ENCODE assay signal across 21 cellular contexts in the genomic region with DNA sequence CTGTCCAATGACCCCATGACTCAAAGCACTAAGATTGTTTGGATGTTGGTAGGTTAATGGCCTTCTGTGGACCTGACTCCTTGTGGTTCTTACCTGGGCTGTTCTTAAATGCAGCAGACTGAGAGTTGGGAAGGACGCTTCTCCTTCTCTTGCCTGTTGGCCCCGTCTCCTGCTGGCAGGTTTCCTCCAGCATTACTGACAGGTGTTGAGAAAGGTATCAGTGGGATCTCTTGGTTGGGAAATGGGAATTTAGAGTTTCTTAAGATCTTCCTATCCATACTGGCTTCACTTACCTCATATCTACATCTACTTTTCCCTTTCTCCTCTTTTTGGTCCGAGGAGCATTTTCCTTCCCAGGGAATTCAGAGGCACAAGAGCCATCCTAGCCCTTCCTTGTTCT. TPM values are rescaled to one million over a fixed set of nuclear protein-coding genes. Genes with fewer than 3 reads are reported as not detected.
DNase-seq lines count a peak whose midpoint lies in the region; ATAC-seq and TF ChIP-seq lines count a peak whose summit lies in the region.
"Had no signal": no experiment of that assay in that cellular context is flagged by ENCODE, and none has a peak within 500 bp of the region (broad histone marks: within the 10 kb centered on the region; RNA-seq: fewer than 3 reads in every experiment).

No MANE protein-coding gene starts in this region.

- H3K9me2 ChIP-seq in hepatocyte (replicated peaks; ENCODE audit: insufficient read depth): no peaks in the 10 kb centered on the region

- H3K79me2 ChIP-seq in trophoblast cell (ENCODE audit: control insufficient read depth, insufficient read depth, low read length, poor library complexity) (peaks cover 3% of the 10 kb centered on the region), hepatocyte (peaks cover 85% of the 10 kb centered on the region)

- H3K36me3 ChIP-seq in trophoblast cell (ENCODE audit: control insufficient read depth in 1 of 2, insufficient read depth in 2 of 2, low read length in 2 of 2) (peaks cover 9 to 16% of the 10 kb centered on the region in 2 experiments), hepatocyte (replicated peaks; ENCODE audit: insufficient read depth, low read depth) (no peaks in the 10 kb centered on the region)

- H3K9ac ChIP-seq in trophoblast cell (ENCODE audit: low read length): no peak overlapping the region

- no peak overlapping the region for H3K27ac ChIP-seq in CD4-positive, alpha-beta T cell (ENCODE audit: low read depth, low read length)
- no peak overlapping the region for H3K27ac ChIP-seq in trophoblast cell (ENCODE audit: low read depth, low read length)
- H3K27ac ChIP-seq in hepatocyte: no peak overlapping the region
- H3K27ac ChIP-seq: SJCRH30 had no signal

- no CpG with 5 or more reads among the region's 3 CpGs for WGBS in trophoblast cell (ENCODE audit: extremely low coverage, insufficient coverage, insufficient read length)
- whole genome bisulfite sequencing in hepatocyte (ENCODE audit: low lambda C conversion rate, missing lambda C conversion rate): 95% methylated on average over 3 of the region's 3 CpGs

- H3K23ac ChIP-seq in trophoblast cell (ENCODE audit: low read length): peak overlapping the region; percentile 47

- H4K20me1 ChIP-seq in hepatocyte (ENCODE audit: insufficient read depth, poor library complexity, severe bottlenecking): peaks cover 38% of the 10 kb centered on the region

- H3K79me1 ChIP-seq in trophoblast cell (ENCODE audit: low read length): no peaks in the 10 kb centered on the region

- H4K91ac ChIP-seq in trophoblast cell (ENCODE audit: low read depth, low read length): no peak overlapping the region

- CTCF ChIA-PET in CD4-positive, alpha-beta T cell (lab: Charles Lee): no interaction called here
- CTCF ChIA-PET in activated CD4-positive, alpha-beta memory T cell treated with anti-CD3 and anti-CD28 coated beads for 36 hours (lab: Charles Lee): no interaction called here

- no peak overlapping the region for H4K12ac ChIP-seq in trophoblast cell (ENCODE audit: low read depth, low read length)

- no peak for TF ChIP-seq CTCF in CD4-positive, alpha-beta T cell (IDR thresholded peaks at IDR 0.05)
- TF ChIP-seq CTCF in hepatocyte (IDR thresholded peaks at IDR 0.05; ENCODE audit: poor library complexity): no peak

- H2BK5ac ChIP-seq in trophoblast cell (ENCODE audit: low read depth, low read length, poor library complexity): no peak overlapping the region

- no peak overlapping the region for H3K18ac ChIP-seq in trophoblast cell (ENCODE audit: low read length)

- H2AFZ ChIP-seq in trophoblast cell (ENCODE audit: insufficient read depth, low read length, poor library complexity) (no peak overlapping the region), hepatocyte (no peak overlapping the region)

- H2BK12ac ChIP-seq in trophoblast cell (ENCODE audit: low read length): no peak overlapping the region

- H3K4ac ChIP-seq in trophoblast cell (ENCODE audit: low read depth, low read length): no peak overlapping the region

- no peaks in the 10 kb centered on the region for H3K9me3 Mint-ChIP-seq in activated T-cell treated with anti-CD3 and anti-CD28 coated beads, Interleukin-2, amount 50 U/mL, for 24 hours
- H3K9me3 Mint-ChIP-seq in activated T-cell treated with anti-CD3 and anti-CD28 coated beads, Interleukin-2, amount 50 U/mL, for 4 hours: no peaks in the 10 kb centered on the region
- H3K9me3 Mint-ChIP-seq in CD4-positive, alpha-beta T cell: no peaks in the 10 kb centered on the region
- H3K9me3 Mint-ChIP-seq in dendritic cell treated with granulocyte-macrophage colony-stimulating factor and Interleukin-4, amounts not matched to agents 40 ng/mL and 50 ng/mL, for 4 days: peaks cover 7% of the 10 kb centered on the region
- H3K9me3 Mint-ChIP-seq in activated CD4-positive, alpha-beta memory T cell treated with anti-CD3 and anti-CD28 coated beads for 36 hours: no peaks in the 10 kb centered on the region
- H3K9me3 Mint-ChIP-seq: CD14-positive monocyte had no signal

- H3K14ac ChIP-seq in trophoblast cell (ENCODE audit: low read length): no peak overlapping the region

- H3K4me2 ChIP-seq in trophoblast cell (ENCODE audit: low read length) (no peak overlapping the region), hepatocyte (no peak overlapping the region)

- peak overlapping the region; percentile 51 for H3K27ac Mint-ChIP-seq in activated T-cell treated with anti-CD3 and anti-CD28 coated beads, Interleukin-2, amount 50 U/mL, for 24 hours
- H3K27ac Mint-ChIP-seq in CD4-positive, alpha-beta T cell: peak overlapping the region; percentile 55
- peak overlapping the region; percentile 67 for H3K27ac Mint-ChIP-seq in dendritic cell treated with granulocyte-macrophage colony-stimulating factor and Interleukin-4, amounts not matched to agents 40 ng/mL and 50 ng/mL, for 4 days
- H3K27ac Mint-ChIP-seq in activated CD4-positive, alpha-beta memory T cell treated with anti-CD3 and anti-CD28 coated beads for 36 hours: no peak overlapping the region

- peaks cover 54% of the 10 kb centered on the region for H3K4me1 Mint-ChIP-seq in activated T-cell treated with anti-CD3 and anti-CD28 coated beads, Interleukin-2, amount 50 U/mL, for 24 hours (ENCODE audit: low read depth)
- H3K4me1 Mint-ChIP-seq in activated T-cell treated with anti-CD3 and anti-CD28 coated beads, Interleukin-2, amount 50 U/mL, for 4 hours (ENCODE audit: low read depth): peaks cover 57% of the 10 kb centered on the region
- peaks cover 75% of the 10 kb centered on the region for H3K4me1 Mint-ChIP-seq in CD4-positive, alpha-beta T cell (ENCODE audit: low read depth)
- peaks cover 70% of the 10 kb centered on the region for H3K4me1 Mint-ChIP-seq in dendritic cell treated with granulocyte-macrophage colony-stimulating factor and Interleukin-4, amounts not matched to agents 40 ng/mL and 50 ng/mL, for 4 days (ENCODE audit: low read depth)
- H3K4me1 Mint-ChIP-seq in activated CD4-positive, alpha-beta memory T cell treated with anti-CD3 and anti-CD28 coated beads for 36 hours (ENCODE audit: low read depth): peaks cover 44% of the 10 kb centered on the region

- H3K4me1 ChIP-seq in trophoblast cell (ENCODE audit: control insufficient read depth in 1 of 2, insufficient read depth in 2 of 2, low read length in 2 of 2) (peaks cover 6 to 8% of the 10 kb centered on the region in 2 experiments), hepatocyte (ENCODE audit: insufficient read depth) (peaks cover 5% of the 10 kb centered on the region)

- H3K27me3 Mint-ChIP-seq in activated T-cell treated with anti-CD3 and anti-CD28 coated beads, Interleukin-2, amount 50 U/mL, for 24 hours: no peaks in the 10 kb centered on the region
- H3K27me3 Mint-ChIP-seq in activated T-cell treated with anti-CD3 and anti-CD28 coated beads, Interleukin-2, amount 50 U/mL, for 4 hours (ENCODE audit: low read depth): no peaks in the 10 kb centered on the region
- H3K27me3 Mint-ChIP-seq in CD4-positive, alpha-beta T cell: no peaks in the 10 kb centered on the region
- H3K27me3 Mint-ChIP-seq in dendritic cell treated with granulocyte-macrophage colony-stimulating factor and Interleukin-4, amounts not matched to agents 40 ng/mL and 50 ng/mL, for 4 days: no peaks in the 10 kb centered on the region
- H3K27me3 Mint-ChIP-seq in activated CD4-positive, alpha-beta memory T cell treated with anti-CD3 and anti-CD28 coated beads for 36 hours: no peaks in the 10 kb centered on the region

- no peak overlapping the region for H2AK5ac ChIP-seq in trophoblast cell (ENCODE audit: low read length)

- no peak for DNase-seq in activated T-cell treated with anti-CD3 and anti-CD28 coated beads, Interleukin-2, amount 50 U/mL, for 24 hours
- no peak for DNase-seq in activated T-cell treated with anti-CD3 and anti-CD28 coated beads, Interleukin-2, amount 50 U/mL, for 4 hours
- DNase-seq in CD4-positive, alpha-beta T cell: no peak
- peak; percentile 76 to 93 for DNase-seq in trophoblast cell
- DNase-seq in activated CD4-positive, alpha-beta memory T cell treated with anti-CD3 and anti-CD28 coated beads for 36 hours: no peak
- DNase-seq in hepatocyte (ENCODE audit: low spot score): no peak
- DNase-seq: 8988T, COR-L47, DMS79, Kasumi-1, MG63, NCI-H1417, NCI-H1694 treated with DMSO at 0.1 percent for 48 hours, NCI-H2081 treated with DMSO at 0.1 percent for 48 hours, NCI-H2171 treated with DMSO at 0.1 percent for 48 hours, NCI-H446, NCI-H526, Peyer's patch, SJCRH30 had no signal

- H3K4me3 Mint-ChIP-seq in activated T-cell treated with anti-CD3 and anti-CD28 coated beads, Interleukin-2, amount 50 U/mL, for 24 hours: no peak overlapping the region
- no peak overlapping the region for H3K4me3 Mint-ChIP-seq in activated T-cell treated with anti-CD3 and anti-CD28 coated beads, Interleukin-2, amount 50 U/mL, for 4 hours
- H3K4me3 Mint-ChIP-seq in CD4-positive, alpha-beta T cell: no peak overlapping the region
- H3K4me3 Mint-ChIP-seq in dendritic cell treated with granulocyte-macrophage colony-stimulating factor and Interleukin-4, amounts not matched to agents 40 ng/mL and 50 ng/mL, for 4 days: no peak overlapping the region
- H3K4me3 Mint-ChIP-seq in activated CD4-positive, alpha-beta memory T cell treated with anti-CD3 and anti-CD28 coated beads for 36 hours: no peak overlapping the region
- H3K4me3 Mint-ChIP-seq: CD14-positive monocyte had no signal

- peaks cover 27% of the 10 kb centered on the region for H3K36me3 Mint-ChIP-seq in activated T-cell treated with anti-CD3 and anti-CD28 coated beads, Interleukin-2, amount 50 U/mL, for 24 hours (ENCODE audit: low read depth)
- peaks cover 8% of the 10 kb centered on the region for H3K36me3 Mint-ChIP-seq in activated T-cell treated with anti-CD3 and anti-CD28 coated beads, Interleukin-2, amount 50 U/mL, for 4 hours (ENCODE audit: insufficient read depth)
- peaks cover 21% of the 10 kb centered on the region for H3K36me3 Mint-ChIP-seq in CD4-positive, alpha-beta T cell (ENCODE audit: low read depth)
- H3K36me3 Mint-ChIP-seq in dendritic cell treated with granulocyte-macrophage colony-stimulating factor and Interleukin-4, amounts not matched to agents 40 ng/mL and 50 ng/mL, for 4 days (ENCODE audit: low read depth): peaks cover 71% of the 10 kb centered on the region
- H3K36me3 Mint-ChIP-seq in activated CD4-positive, alpha-beta memory T cell treated with anti-CD3 and anti-CD28 coated beads for 36 hours: no peaks in the 10 kb centered on the region

- intact Hi-C loops in CD4-positive, alpha-beta T cell (cut with DNase I, micrococcal nuclease): no loop called here
- intact Hi-C loops in dendritic cell treated with granulocyte-macrophage colony-stimulating factor and Interleukin-4, amounts not matched to agents 40 ng/mL and 50 ng/mL, for 4 days (cut with micrococcal nuclease): no loop called here
- intact Hi-C loops in activated CD4-positive, alpha-beta memory T cell treated with anti-CD3 and anti-CD28 coated beads for 36 hours (cut with micrococcal nuclease): no loop called here

- POLR2A ChIA-PET in CD4-positive, alpha-beta T cell (lab: Charles Lee): interaction anchor here (2.4 to 4.0 kb wide), 2 partner anchors 10 kb away, joined by 16 read pairs; no protein-coding TSS in a partner anchor
- POLR2A ChIA-PET in activated CD4-positive, alpha-beta memory T cell treated with anti-CD3 and anti-CD28 coated beads for 36 hours (lab: Charles Lee): interaction anchor here (1.0 kb wide), 1 partner anchor 10 kb away, joined by 3 read pairs; no protein-coding TSS in a partner anchor

- H2BK120ac ChIP-seq in trophoblast cell (ENCODE audit: insufficient read depth, low read length, poor library complexity): no peak overlapping the region

- H3K4me3 ChIP-seq in trophoblast cell (ENCODE audit: low read depth, low read length) (no peak overlapping the region), hepatocyte (no peak overlapping the region)
- H3K4me3 ChIP-seq: MG63, Peyer's patch, SJCRH30 had no signal

- no peaks in the 10 kb centered on the region for H3K27me3 ChIP-seq in CD4-positive, alpha-beta T cell (ENCODE audit: control insufficient read depth, insufficient read depth, low read length)
- no peaks in the 10 kb centered on the region for H3K27me3 ChIP-seq in trophoblast cell (ENCODE audit: insufficient read depth, low read length)
- H3K27me3 ChIP-seq in hepatocyte: no peaks in the 10 kb centered on the region
- H3K27me3 ChIP-seq: MG63, Peyer's patch, SJCRH30 had no signal

- no peak overlapping the region for H4K8ac ChIP-seq in trophoblast cell (ENCODE audit: low read depth, low read length)

- ATAC-seq in activated T-cell treated with anti-CD3 and anti-CD28 coated beads, Interleukin-2, amount 50 U/mL, for 4 hours: no peak
- ATAC-seq in CD4-positive, alpha-beta T cell (ENCODE audit: poor library complexity): no peak

- no peaks in the 10 kb centered on the region for H3K9me3 ChIP-seq in CD4-positive, alpha-beta T cell (ENCODE audit: control insufficient read depth, low read length)
- no peaks in the 10 kb centered on the region for H3K9me3 ChIP-seq in trophoblast cell (ENCODE audit: insufficient read depth, low read depth, low read length)
- H3K9me3 ChIP-seq in hepatocyte (ENCODE audit: low read depth): no peaks in the 10 kb centered on the region
- H3K9me3 ChIP-seq: MG63, Peyer's patch, SJCRH30 had no signal

RNA-seq across cellular contexts. Expression of gene TET3, which starts 57.9 kb away (rescaled TPM):
- total RNA-seq in activated T-cell treated with anti-CD3 and anti-CD28 coated beads, Interleukin-2, amount 50 U/mL, for 4 hours: 10 to 100 TPM; 30.8 to 34.0 (median 31.7) TPM
- 10 to 100 TPM; 22.2 to 24.1 TPM for total RNA-seq in CD4-positive, alpha-beta T cell
- polyA plus RNA-seq in trophoblast cell (2013): 11.2 and 11.7 TPM in 2 replicates
- 10 to 100 TPM; 10.5 to 11.8 TPM for total RNA-seq in activated CD4-positive, alpha-beta memory T cell treated with anti-CD3 and anti-CD28 coated beads for 36 hours
- 11.5 and 14.5 TPM in 2 replicates for total RNA-seq in hepatocyte
- 3.6 TPM in 2 replicates for polyA plus RNA-seq in hepatocyte

Comparison
In these comparisons a context has a peak if more than half of its experiments do, and no peak if none do; other contexts are left out.
1. DNase-seq: peak in trophoblast cell (2 of 2); none in activated T-cell treated with anti-CD3 and anti-CD28 coated beads, Interleukin-2, amount 50 U/mL, for 24 hours (single experiment), activated T-cell treated with anti-CD3 and anti-CD28 coated beads, Interleukin-2, amount 50 U/mL, for 4 hours (single experiment), CD4-positive, alpha-beta T cell (0 of 10), activated CD4-positive, alpha-beta memory T cell treated with anti-CD3 and anti-CD28 coated beads for 36 hours (single experiment) and hepatocyte (single experiment).